19 cellular contexts compared by ENCODE assay signal in the genomic region with DNA sequence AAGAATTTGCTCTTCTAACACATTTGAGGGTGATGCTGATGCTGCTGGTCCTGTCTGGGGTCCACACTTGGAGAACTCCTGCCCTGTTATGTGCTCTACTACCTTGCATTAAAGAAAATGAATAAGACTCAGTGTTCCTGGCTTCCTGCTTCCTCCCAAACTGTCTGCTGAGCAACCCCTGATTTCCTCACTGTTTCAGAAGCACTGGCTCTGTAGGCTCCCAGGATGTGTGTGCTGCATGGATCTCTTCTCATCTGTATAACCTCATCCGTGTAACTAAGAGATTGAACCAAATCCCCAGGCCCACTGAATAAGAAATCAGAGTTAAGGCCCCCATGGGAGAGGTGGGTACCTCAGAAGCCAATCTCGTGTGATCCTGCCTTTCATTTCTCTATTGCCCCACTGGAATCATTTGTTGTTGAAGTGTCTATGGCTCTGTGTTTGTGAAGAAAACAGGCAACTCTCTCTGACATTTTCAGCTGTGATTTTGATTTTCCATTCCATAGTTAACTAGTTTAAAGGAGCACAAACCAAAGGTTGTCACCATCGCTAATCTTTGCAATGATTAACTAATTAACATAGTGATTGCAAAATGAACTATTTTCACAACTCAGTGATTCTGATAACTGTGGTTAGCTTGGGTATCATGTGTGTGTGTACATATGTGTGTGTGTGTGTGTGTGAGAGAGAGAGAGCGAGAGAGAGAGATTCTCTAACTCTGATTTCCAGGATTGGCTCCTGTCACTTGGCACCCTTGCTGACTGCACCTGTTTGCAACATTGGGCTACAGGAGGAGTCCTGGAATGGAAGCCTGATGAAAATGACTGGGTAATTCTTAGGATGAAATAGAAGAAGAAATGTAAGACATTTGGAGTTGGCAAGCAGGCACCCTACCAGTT.
"Had no signal": no experiment of that assay in that cellular context is flagged by ENCODE, and none has a peak within 500 bp of the region (broad histone marks: within the 10 kb centered on the region; RNA-seq: fewer than 3 reads in every experiment).

No MANE protein-coding gene starts in this region.

- DNase-seq: activated B cell treated with CpG ODN at 0.5 μM for 24 hours; activated CD4-positive, alpha-beta T cell treated with anti-CD3 and anti-CD28 coated beads, Interleukin-2, amount 10 ng/mL, durations not matched to agents 7 days and 5 days; activated naive CD4-positive, alpha-beta T cell treated with anti-CD3 and anti-CD28 coated beads, Interleukin-2, amount 10 ng/mL, durations not matched to agents 7 days and 5 days; activated T-cell treated with anti-CD3 and anti-CD28 coated beads for 4 hours; amygdala; brain microvascular endothelial cell; erythroblast; hypothalamus; retina; spleen; stimulated activated CD4-positive, alpha-beta T cell treated with anti-CD3 and anti-CD28 coated beads, Interleukin-1b, Interleukin-23, amount 100 ng/mL, for 48 hours; stimulated activated naive B cell treated with anti-CD40 and anti-IgM and Interleukin-4, amounts not matched to agents 10 μg/mL and 1 μg/mL and 100 μg/mL, for 72 hours; substantia nigra; T-helper 17 cell; transverse colon had no signal

- H3K4me3 ChIP-seq: spleen, transverse colon had no signal

- H3K9me3 Mint-ChIP-seq: dendritic cell treated with granulocyte-macrophage colony-stimulating factor and Interleukin-4, amounts not matched to agents 40 ng/mL and 50 ng/mL, for 4 days had no signal

- ATAC-seq: SK-N-SH treated with all-trans-retinoic acid at 6 μM for 48 hours; stimulated activated naive B cell treated with anti-CD40 and anti-IgM and Interleukin-4, amounts not matched to agents 10 μg/mL and 1 μg/mL and 100 μg/mL, for 72 hours; T-helper 17 cell had no signal

- H3K36me3 ChIP-seq: brain microvascular endothelial cell, spleen, transverse colon had no signal

- H3K27ac Mint-ChIP-seq: activated B cell treated with CpG ODN at 0.5 μM for 24 hours; activated CD4-positive, alpha-beta T cell treated with anti-CD3 and anti-CD28 coated beads, Interleukin-2, amount 10 ng/mL, durations not matched to agents 7 days and 5 days; activated naive CD4-positive, alpha-beta T cell treated with anti-CD3 and anti-CD28 coated beads, Interleukin-2, amount 10 ng/mL, durations not matched to agents 7 days and 5 days; activated T-helper 2 cell treated with anti-CD3 and anti-CD28 coated beads, Interferon-gamma antibody, Interleukin-2, Interleukin-4, amounts not matched to agents 10 μg/mL and 5 μg/mL and 100 μg/mL, durations not matched to agents 14 hours and 24 hours and 36 hours; dendritic cell treated with granulocyte-macrophage colony-stimulating factor and Interleukin-4, amounts not matched to agents 40 ng/mL and 50 ng/mL, for 4 days; stimulated activated naive B cell treated with anti-CD40 and anti-IgM and Interleukin-4, amounts not matched to agents 10 μg/mL and 1 μg/mL and 100 μg/mL, for 72 hours; T-helper 17 cell had no signal

- H3K4me1 ChIP-seq: spleen, transverse colon had no signal

- H3K4me3 Mint-ChIP-seq: activated B cell treated with CpG ODN at 0.5 μM for 24 hours; activated CD4-positive, alpha-beta T cell treated with anti-CD3 and anti-CD28 coated beads, Interleukin-2, amount 10 ng/mL, durations not matched to agents 7 days and 5 days; activated naive CD4-positive, alpha-beta T cell treated with anti-CD3 and anti-CD28 coated beads, Interleukin-2, amount 10 ng/mL, durations not matched to agents 7 days and 5 days; dendritic cell treated with granulocyte-macrophage colony-stimulating factor and Interleukin-4, amounts not matched to agents 40 ng/mL and 50 ng/mL, for 4 days; stimulated activated naive B cell treated with anti-CD40 and anti-IgM and Interleukin-4, amounts not matched to agents 10 μg/mL and 1 μg/mL and 100 μg/mL, for 72 hours; T-helper 17 cell had no signal

- H3K27me3 Mint-ChIP-seq: activated B cell treated with CpG ODN at 0.5 μM for 24 hours; activated CD4-positive, alpha-beta T cell treated with anti-CD3 and anti-CD28 coated beads, Interleukin-2, amount 10 ng/mL, durations not matched to agents 7 days and 5 days; activated naive CD4-positive, alpha-beta T cell treated with anti-CD3 and anti-CD28 coated beads, Interleukin-2, amount 10 ng/mL, durations not matched to agents 7 days and 5 days; dendritic cell treated with granulocyte-macrophage colony-stimulating factor and Interleukin-4, amounts not matched to agents 40 ng/mL and 50 ng/mL, for 4 days; stimulated activated naive B cell treated with anti-CD40 and anti-IgM and Interleukin-4, amounts not matched to agents 10 μg/mL and 1 μg/mL and 100 μg/mL, for 72 hours; T-helper 17 cell had no signal

- FAIRE-seq: TTC549 had no signal

- H3K27ac ChIP-seq: brain microvascular endothelial cell, spleen, transverse colon had no signal

- H3K27me3 ChIP-seq: brain microvascular endothelial cell, spleen, transverse colon had no signal

- H3K4me1 Mint-ChIP-seq: activated B cell treated with CpG ODN at 0.5 μM for 24 hours; activated CD4-positive, alpha-beta T cell treated with anti-CD3 and anti-CD28 coated beads, Interleukin-2, amount 10 ng/mL, durations not matched to agents 7 days and 5 days; activated naive CD4-positive, alpha-beta T cell treated with anti-CD3 and anti-CD28 coated beads, Interleukin-2, amount 10 ng/mL, durations not matched to agents 7 days and 5 days had no signal

- H3K9me3 ChIP-seq: transverse colon had no signal
